In genomic region chr20:53336892-53337291, GRCh38 we compare ENCODE assay signal across 17 cellular contexts.
"Had no signal": no experiment of that assay in that cellular context is flagged by ENCODE, and none has a peak within 500 bp of the region (broad histone marks: within the 10 kb centered on the region; RNA-seq: fewer than 3 reads in every experiment).

No MANE protein-coding gene starts in this region.

- H3K9me3 Mint-ChIP-seq: activated naive CD4-positive, alpha-beta T cell treated with anti-CD3 and anti-CD28 coated beads, Interleukin-2, amount 10 ng/mL, durations not matched to agents 7 days and 5 days; activated T-helper 2 cell treated with anti-CD3 and anti-CD28 coated beads, Interferon-gamma antibody, Interleukin-2, Interleukin-4, amounts not matched to agents 10 μg/mL and 5 μg/mL and 100 μg/mL, durations not matched to agents 14 hours and 24 hours and 36 hours; nephron progenitor cell had no signal

- ATAC-seq: foreskin keratinocyte had no signal

- H3K4me3 Mint-ChIP-seq: activated naive CD4-positive, alpha-beta T cell treated with anti-CD3 and anti-CD28 coated beads, Interleukin-2, amount 10 ng/mL, durations not matched to agents 7 days and 5 days; nephron progenitor cell had no signal

- H3K27ac Mint-ChIP-seq: activated naive CD4-positive, alpha-beta T cell treated with anti-CD3 and anti-CD28 coated beads, Interleukin-2, amount 10 ng/mL, durations not matched to agents 7 days and 5 days; activated T-helper 2 cell treated with anti-CD3 and anti-CD28 coated beads, Interferon-gamma antibody, Interleukin-2, Interleukin-4, amounts not matched to agents 10 μg/mL and 5 μg/mL and 100 μg/mL, durations not matched to agents 14 hours and 24 hours and 36 hours; nephron progenitor cell had no signal

- DNase-seq: activated CD4-positive, CD25-positive, alpha-beta regulatory T cell treated with anti-CD3 and anti-CD28 coated beads, Interleukin-2, amount 50 U/mL, for 72 hours; activated naive CD4-positive, alpha-beta T cell treated with anti-CD3 and anti-CD28 coated beads, Interleukin-2, amount 10 ng/mL, durations not matched to agents 7 days and 5 days; cerebellar nuclear complex; effector CD8-positive, alpha-beta T cell; foreskin keratinocyte; glutamatergic neuron; nephron progenitor cell; stimulated activated CD4-positive, alpha-beta T cell treated with anti-CD3 and anti-CD28 coated beads, Interleukin-4, amount 100 ng/mL, for 4 hours; stimulated activated CD8-positive, alpha-beta memory T cell treated with anti-CD3 and anti-CD28 coated beads, Interleukin-4, amount 100 ng/mL, for 48 hours; stimulated activated naive CD4-positive, alpha-beta T cell treated with Interleukin-2 at 50 U/mL for 16 hours; substantia nigra; transverse colon had no signal

- H3K9me3 ChIP-seq: ascending aorta, breast epithelium, right atrium auricular region, transverse colon had no signal

- H3K36me3 Mint-ChIP-seq: activated naive CD4-positive, alpha-beta T cell treated with anti-CD3 and anti-CD28 coated beads, Interleukin-2, amount 10 ng/mL, durations not matched to agents 7 days and 5 days had no signal

- H3K4me1 ChIP-seq: ascending aorta, breast epithelium, foreskin keratinocyte, right atrium auricular region had no signal

- H3K36me3 ChIP-seq: ascending aorta, breast epithelium, right atrium auricular region, transverse colon had no signal

- H3K27ac ChIP-seq: ascending aorta, breast epithelium, foreskin keratinocyte, right atrium auricular region, transverse colon had no signal

- H3K27me3 Mint-ChIP-seq: activated naive CD4-positive, alpha-beta T cell treated with anti-CD3 and anti-CD28 coated beads, Interleukin-2, amount 10 ng/mL, durations not matched to agents 7 days and 5 days; progenitor cell of endocrine pancreas had no signal

- H3K27me3 ChIP-seq: ascending aorta, breast epithelium, foreskin keratinocyte, right atrium auricular region, transverse colon had no signal

- H3K4me3 ChIP-seq: ascending aorta, breast epithelium, right atrium auricular region, transverse colon had no signal
